Comparison of ENCODE assay signal across 34 cellular contexts in genomic region chr4:47043821-47044220, GRCh38. TPM values are rescaled to one million over a fixed set of nuclear protein-coding genes. Genes with fewer than 3 reads are reported as not detected.
"Had no signal": no experiment of that assay in that cellular context is flagged by ENCODE, and none has a peak within 500 bp of the region (broad histone marks: within the 10 kb centered on the region; RNA-seq: fewer than 3 reads in every experiment).

No MANE protein-coding gene starts in this region.

- H3K4me3 ChIP-seq: colonic mucosa, esophagus squamous epithelium, gastrocnemius medialis, heart right ventricle, left lung, lower lobe of right lung, mucosa of descending colon had no signal

- H3K9me3 ChIP-seq: colonic mucosa, esophagus squamous epithelium, gastrocnemius medialis, left lung, lower lobe of right lung, mucosa of descending colon had no signal

- H3K4me1 ChIP-seq: colonic mucosa, esophagus squamous epithelium, gastrocnemius medialis, left lung, lower lobe of right lung had no signal

- DNase-seq: colonic mucosa; cortex of kidney; effector CD8-positive, alpha-beta T cell; effector memory CD8-positive, alpha-beta T cell; endodermal cell; erythroblast; esophagus squamous epithelium; foreskin fibroblast; foreskin melanocyte; gastrocnemius medialis; glutamatergic neuron; head of caudate nucleus; heart right ventricle; hippocampal formation; left cardiac atrium; left lung; left ventricle myocardium superior; lower lobe of right lung; mesenchymal stem cell; mucosa of descending colon; naive B cell had no signal

- FAIRE-seq: endometrium, islet of Langerhans, keratinocyte had no signal

- H3K36me3 ChIP-seq: colonic mucosa, esophagus squamous epithelium, gastrocnemius medialis, heart right ventricle, left lung, lower lobe of right lung had no signal

- H3K27ac ChIP-seq: colonic mucosa, epithelial cell of prostate, esophagus squamous epithelium, gastrocnemius medialis, heart right ventricle, left lung, lower lobe of right lung had no signal

- H3K27me3 ChIP-seq: colonic mucosa, esophagus squamous epithelium, gastrocnemius medialis, heart right ventricle had no signal

- ATAC-seq: effector memory CD8-positive, alpha-beta T cell; esophagus mucosa; gastrocnemius medialis; heart right ventricle; left cardiac atrium; left lung; left ventricle myocardium superior; lower lobe of right lung; mucosa of descending colon had no signal

RNA-seq across cellular contexts. Expression of gene GABRB1, which starts 12.5 kb away (rescaled TPM):
- total RNA-seq: dermis microvascular lymphatic vessel endothelial cell, endodermal cell, esophagus mucosa, esophagus squamous epithelium, gastrocnemius medialis, kidney epithelial cell, left lung, lower leg skin, lower lobe of right lung, lung microvascular endothelial cell, mesenteric fat pad, mesothelial cell of epicardium, myocyte had no signal
- polyA plus RNA-seq: keratinocyte had no signal

RNA-seq across cellular contexts. Expression of gene GABRA4, which starts 50.4 kb away (rescaled TPM):
- total RNA-seq: dermis microvascular lymphatic vessel endothelial cell, glomerular endothelial cell, kidney epithelial cell, left lung, lower lobe of right lung, lung microvascular endothelial cell, mesenteric fat pad, mesothelial cell of epicardium, myocyte had no signal
- polyA plus RNA-seq: keratinocyte had no signal
